ENCODE assay signal across 2 cellular contexts in the genomic region with DNA sequence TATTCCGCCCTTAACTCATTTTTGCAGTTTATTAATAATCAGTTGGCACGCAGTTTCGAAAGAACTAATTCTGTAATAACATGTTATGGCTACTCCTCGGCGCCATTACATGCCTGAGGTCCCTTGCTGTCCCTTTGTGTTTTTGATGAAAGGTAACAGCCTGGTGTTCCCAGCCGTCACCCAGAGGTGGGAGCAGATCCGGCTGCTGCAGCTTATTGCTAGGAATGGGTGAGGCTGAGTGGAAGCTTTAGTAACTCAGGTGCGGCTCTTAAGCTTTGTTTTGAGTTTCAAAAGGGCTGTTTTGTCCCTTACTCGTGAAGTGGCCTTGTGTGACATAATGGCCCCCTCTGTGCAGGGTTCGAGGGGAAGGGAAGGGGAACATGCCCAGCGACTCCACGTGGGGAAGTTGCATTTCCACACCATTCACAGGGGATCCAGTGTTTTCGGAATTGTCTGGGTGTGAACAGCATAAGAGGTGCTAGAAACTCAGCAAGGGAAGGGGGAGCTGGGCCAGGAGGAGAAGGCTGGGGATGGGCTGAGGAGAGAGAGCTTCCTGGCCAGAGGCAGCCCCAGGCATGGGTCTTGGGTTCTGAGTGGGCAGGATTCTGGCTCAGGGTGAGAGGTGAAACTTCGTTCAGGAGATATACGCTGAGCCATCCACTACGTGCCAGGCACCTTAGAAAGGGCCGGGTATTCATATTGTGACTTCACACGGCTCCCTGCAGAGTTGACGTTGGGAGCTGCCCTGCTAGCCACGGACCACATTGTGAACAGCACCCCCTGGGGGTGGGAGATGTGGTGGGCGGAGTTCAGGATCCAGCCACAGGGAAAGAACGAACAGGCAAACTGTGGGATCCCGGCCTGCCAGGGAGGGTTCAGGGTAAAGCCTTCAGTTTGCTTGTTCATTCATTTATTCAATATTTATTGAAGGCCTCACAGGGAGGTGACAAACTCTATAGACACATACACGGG.
TF ChIP-seq lines count a peak whose summit lies in the region.

No MANE protein-coding gene starts in this region.

TF ChIP-seq in GM23338, 12 proteins besides CTCF, POLR2A, EP300 and RAD21:
- TF ChIP-seq, protein P1, sequence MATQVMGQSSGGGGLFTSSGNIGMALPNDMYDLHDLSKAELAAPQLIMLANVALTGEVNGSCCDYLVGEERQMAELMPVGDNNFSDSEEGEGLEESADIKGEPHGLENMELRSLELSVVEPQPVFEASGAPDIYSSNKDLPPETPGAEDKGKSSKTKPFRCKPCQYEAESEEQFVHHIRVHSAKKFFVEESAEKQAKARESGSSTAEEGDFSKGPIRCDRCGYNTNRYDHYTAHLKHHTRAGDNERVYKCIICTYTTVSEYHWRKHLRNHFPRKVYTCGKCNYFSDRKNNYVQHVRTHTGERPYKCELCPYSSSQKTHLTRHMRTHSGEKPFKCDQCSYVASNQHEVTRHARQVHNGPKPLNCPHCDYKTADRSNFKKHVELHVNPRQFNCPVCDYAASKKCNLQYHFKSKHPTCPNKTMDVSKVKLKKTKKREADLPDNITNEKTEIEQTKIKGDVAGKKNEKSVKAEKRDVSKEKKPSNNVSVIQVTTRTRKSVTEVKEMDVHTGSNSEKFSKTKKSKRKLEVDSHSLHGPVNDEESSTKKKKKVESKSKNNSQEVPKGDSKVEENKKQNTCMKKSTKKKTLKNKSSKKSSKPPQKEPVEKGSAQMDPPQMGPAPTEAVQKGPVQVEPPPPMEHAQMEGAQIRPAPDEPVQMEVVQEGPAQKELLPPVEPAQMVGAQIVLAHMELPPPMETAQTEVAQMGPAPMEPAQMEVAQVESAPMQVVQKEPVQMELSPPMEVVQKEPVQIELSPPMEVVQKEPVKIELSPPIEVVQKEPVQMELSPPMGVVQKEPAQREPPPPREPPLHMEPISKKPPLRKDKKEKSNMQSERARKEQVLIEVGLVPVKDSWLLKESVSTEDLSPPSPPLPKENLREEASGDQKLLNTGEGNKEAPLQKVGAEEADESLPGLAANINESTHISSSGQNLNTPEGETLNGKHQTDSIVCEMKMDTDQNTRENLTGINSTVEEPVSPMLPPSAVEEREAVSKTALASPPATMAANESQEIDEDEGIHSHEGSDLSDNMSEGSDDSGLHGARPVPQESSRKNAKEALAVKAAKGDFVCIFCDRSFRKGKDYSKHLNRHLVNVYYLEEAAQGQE (IDR thresholded peaks at IDR 0.05; ENCODE audit: unreplicated experiment), result no peak

TF ChIP-seq in SK-N-SH treated with all-trans-retinoic acid at 6 μM for 48 hours, 23 proteins besides CTCF, POLR2A, EP300 and RAD21 (continued from another document):
- TF ChIP-seq, protein P2, sequence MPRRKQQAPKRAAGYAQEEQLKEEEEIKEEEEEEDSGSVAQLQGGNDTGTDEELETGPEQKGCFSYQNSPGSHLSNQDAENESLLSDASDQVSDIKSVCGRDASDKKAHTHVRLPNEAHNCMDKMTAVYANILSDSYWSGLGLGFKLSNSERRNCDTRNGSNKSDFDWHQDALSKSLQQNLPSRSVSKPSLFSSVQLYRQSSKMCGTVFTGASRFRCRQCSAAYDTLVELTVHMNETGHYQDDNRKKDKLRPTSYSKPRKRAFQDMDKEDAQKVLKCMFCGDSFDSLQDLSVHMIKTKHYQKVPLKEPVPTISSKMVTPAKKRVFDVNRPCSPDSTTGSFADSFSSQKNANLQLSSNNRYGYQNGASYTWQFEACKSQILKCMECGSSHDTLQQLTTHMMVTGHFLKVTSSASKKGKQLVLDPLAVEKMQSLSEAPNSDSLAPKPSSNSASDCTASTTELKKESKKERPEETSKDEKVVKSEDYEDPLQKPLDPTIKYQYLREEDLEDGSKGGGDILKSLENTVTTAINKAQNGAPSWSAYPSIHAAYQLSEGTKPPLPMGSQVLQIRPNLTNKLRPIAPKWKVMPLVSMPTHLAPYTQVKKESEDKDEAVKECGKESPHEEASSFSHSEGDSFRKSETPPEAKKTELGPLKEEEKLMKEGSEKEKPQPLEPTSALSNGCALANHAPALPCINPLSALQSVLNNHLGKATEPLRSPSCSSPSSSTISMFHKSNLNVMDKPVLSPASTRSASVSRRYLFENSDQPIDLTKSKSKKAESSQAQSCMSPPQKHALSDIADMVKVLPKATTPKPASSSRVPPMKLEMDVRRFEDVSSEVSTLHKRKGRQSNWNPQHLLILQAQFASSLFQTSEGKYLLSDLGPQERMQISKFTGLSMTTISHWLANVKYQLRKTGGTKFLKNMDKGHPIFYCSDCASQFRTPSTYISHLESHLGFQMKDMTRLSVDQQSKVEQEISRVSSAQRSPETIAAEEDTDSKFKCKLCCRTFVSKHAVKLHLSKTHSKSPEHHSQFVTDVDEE (CRISPR knock-in tag; IDR thresholded peaks at IDR 0.05), result no peak
- no peak for TF ChIP-seq ZNF70 (CRISPR knock-in tag; IDR thresholded peaks at IDR 0.05)
- no peak for TF ChIP-seq ZNF565 (CRISPR knock-in tag; conservative IDR thresholded peaks at IDR 0.05; ENCODE audit: low read depth)
- TF ChIP-seq TCF4 (CRISPR knock-in tag; IDR thresholded peaks at IDR 0.05; ENCODE audit: borderline replicate concordance), result no peak
- TF ChIP-seq OSR1 (CRISPR knock-in tag; IDR thresholded peaks at IDR 0.05), result no peak
- TF ChIP-seq, protein P3, sequence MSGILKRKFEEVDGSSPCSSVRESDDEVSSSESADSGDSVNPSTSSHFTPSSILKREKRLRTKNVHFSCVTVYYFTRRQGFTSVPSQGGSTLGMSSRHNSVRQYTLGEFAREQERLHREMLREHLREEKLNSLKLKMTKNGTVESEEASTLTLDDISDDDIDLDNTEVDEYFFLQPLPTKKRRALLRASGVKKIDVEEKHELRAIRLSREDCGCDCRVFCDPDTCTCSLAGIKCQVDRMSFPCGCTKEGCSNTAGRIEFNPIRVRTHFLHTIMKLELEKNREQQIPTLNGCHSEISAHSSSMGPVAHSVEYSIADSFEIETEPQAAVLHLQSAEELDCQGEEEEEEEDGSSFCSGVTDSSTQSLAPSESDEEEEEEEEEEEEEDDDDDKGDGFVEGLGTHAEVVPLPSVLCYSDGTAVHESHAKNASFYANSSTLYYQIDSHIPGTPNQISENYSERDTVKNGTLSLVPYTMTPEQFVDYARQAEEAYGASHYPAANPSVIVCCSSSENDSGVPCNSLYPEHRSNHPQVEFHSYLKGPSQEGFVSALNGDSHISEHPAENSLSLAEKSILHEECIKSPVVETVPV (CRISPR knock-in tag; IDR thresholded peaks at IDR 0.05), result no peak
